8 cellular contexts compared by ENCODE assay signal in genomic region chr16:84514874-84515835, GRCh38. TPM values are rescaled to one million over a fixed set of nuclear protein-coding genes. Genes with fewer than 3 reads are reported as not detected.
A peak's percentile ranks its signal among the peaks of the same experiment; 100 is the strongest.
DNase-seq lines count a peak whose midpoint lies in the region; ATAC-seq and TF ChIP-seq lines count a peak whose summit lies in the region.

No MANE protein-coding gene starts in this region.

- peak overlapping the region; percentile 80 for H3K27ac Mint-ChIP-seq in memory B cell
- no peak overlapping the region for H3K27ac Mint-ChIP-seq in glutamatergic neuron (ENCODE audit: unreplicated experiment)

- DNase-seq in NCI-H510A (lab: John Stamatoyannopoulos, UW) = peak; percentile 92
- peak; percentile 68 for DNase-seq in activated T-cell treated with anti-CD3 and anti-CD28 coated beads for 24 hours (ENCODE audit: low read depth)
- peak; percentile 57 to 78 for DNase-seq in memory B cell (ENCODE audit: low spot score in 2 of 2)
- no peak for DNase-seq in NCI-H146 (lab: John Stamatoyannopoulos, UW)
- no peak for DNase-seq in glutamatergic neuron

- no peaks in the 10 kb centered on the region for H3K9me3 ChIP-seq in thymus (ENCODE audit: control insufficient read depth)

- H3K27me3 ChIP-seq in thymus (ENCODE audit: control insufficient read depth, insufficient read depth) = no peaks in the 10 kb centered on the region

- H3K36me3 ChIP-seq in thymus (ENCODE audit: control insufficient read depth, insufficient read depth) = no peaks in the 10 kb centered on the region

- ATAC-seq in GM18508 (IDR thresholded peaks at IDR 0.05; ENCODE audit: insufficient read depth, unreplicated experiment) (peak; percentile 53), HG02678 (IDR thresholded peaks at IDR 0.05; ENCODE audit: unreplicated experiment) (peak; percentile 83), memory B cell (ENCODE audit: low read depth) (peak; percentile 96)

- no peaks in the 10 kb centered on the region for H3K27me3 Mint-ChIP-seq in memory B cell
- peaks cover 6% of the 10 kb centered on the region for H3K27me3 Mint-ChIP-seq in glutamatergic neuron (ENCODE audit: unreplicated experiment)

- no peak overlapping the region for H3K4me3 ChIP-seq in thymus (ENCODE audit: low read length)

- H3K9me3 Mint-ChIP-seq in memory B cell (no peaks in the 10 kb centered on the region), glutamatergic neuron (ENCODE audit: unreplicated experiment) (peaks cover 1% of the 10 kb centered on the region)

- H3K4me1 Mint-ChIP-seq in memory B cell (peaks cover 27% of the 10 kb centered on the region), glutamatergic neuron (ENCODE audit: low read depth, unreplicated experiment) (peaks cover 20% of the 10 kb centered on the region)

- no peaks in the 10 kb centered on the region for H3K36me3 Mint-ChIP-seq in memory B cell
- no peaks in the 10 kb centered on the region for H3K36me3 Mint-ChIP-seq in glutamatergic neuron (ENCODE audit: unreplicated experiment)

- H3K27ac ChIP-seq in thymus (ENCODE audit: low read depth) = peak overlapping the region; percentile 98

- H3K4me3 Mint-ChIP-seq in memory B cell = peak overlapping the region; percentile 54
- H3K4me3 Mint-ChIP-seq in glutamatergic neuron (ENCODE audit: unreplicated experiment) = no peak overlapping the region

- no peak for TF ChIP-seq CTCF in glutamatergic neuron (IDR thresholded peaks at IDR 0.05; ENCODE audit: partially characterized antibody, unreplicated experiment)

- 55% methylated on average over 26 of the region's 26 CpGs for WGBS in thymus

- H3K4me1 ChIP-seq in thymus (ENCODE audit: control insufficient read depth, insufficient read depth, low read length) = peaks cover 14% of the 10 kb centered on the region

RNA-seq across cellular contexts. Expression of gene MEAK7, which starts 10.7 kb away (rescaled TPM):
- 4.4 TPM for polyA plus RNA-seq in thymus
- 44.8 TPM for total RNA-seq in glutamatergic neuron (ENCODE audit: unreplicated experiment)

Comparison
In these comparisons a context has a peak if more than half of its experiments do, and no peak if none do; other contexts are left out.
1. DNase-seq: peak in NCI-H510A (single experiment), activated T-cell treated with anti-CD3 and anti-CD28 coated beads for 24 hours (single experiment) and memory B cell (2 of 2); none in NCI-H146 (single experiment) and glutamatergic neuron (single experiment).
2. Peak in every context shown above with its lines, with median percentiles within 50 percentile points of each other: ATAC-seq.